In the genomic region with DNA sequence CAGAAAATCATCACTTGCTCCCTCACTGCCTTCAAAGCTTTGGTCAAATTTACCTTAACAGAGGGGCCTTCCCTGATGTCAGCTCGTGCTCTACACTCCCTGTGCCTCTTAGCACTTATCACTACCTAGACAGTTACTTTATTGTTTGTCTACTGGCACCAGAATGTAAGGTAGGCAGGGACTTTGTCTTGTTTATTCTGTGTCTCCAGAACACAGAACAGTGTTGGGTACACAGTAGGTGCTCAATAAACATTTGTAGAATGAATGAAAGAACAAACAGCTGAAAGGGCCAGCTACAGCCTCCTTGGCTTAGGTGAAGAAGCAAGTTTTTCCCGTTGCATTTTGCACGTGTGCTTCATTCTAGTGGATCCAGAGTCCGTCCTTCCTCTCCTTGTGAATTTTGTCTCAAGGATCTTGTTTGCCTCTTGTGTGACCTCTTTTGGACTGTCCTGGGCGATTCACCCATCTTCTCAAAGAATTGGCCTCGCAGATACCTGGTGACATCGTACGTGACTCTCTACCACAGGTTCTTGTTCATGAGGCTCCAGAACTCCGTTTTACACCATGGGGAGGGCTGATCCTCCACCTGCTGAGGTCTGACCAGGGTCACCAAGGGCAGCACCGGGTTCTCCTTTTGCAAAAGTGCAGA, we compare ENCODE assay signal across 20 cellular contexts.
DNase-seq lines count a peak whose midpoint lies in the region; ATAC-seq and TF ChIP-seq lines count a peak whose summit lies in the region.
"Had no signal": no experiment of that assay in that cellular context is flagged by ENCODE, and none has a peak within 500 bp of the region (broad histone marks: within the 10 kb centered on the region; RNA-seq: fewer than 3 reads in every experiment).

No MANE protein-coding gene starts in this region.

- TF ChIP-seq CTCF in C4-2B (conservative IDR thresholded peaks at IDR 0.05) (no peak), WTC11 (IDR thresholded peaks at IDR 0.05) (no peak), liver (IDR thresholded peaks at IDR 0.05; ENCODE audit: low read depth, low read length, missing input control) (no peak), type B pancreatic cell (conservative IDR thresholded peaks at IDR 0.05) (no peak)

- POLR2A ChIA-PET in WTC11 (lab: Charles Lee), result no interaction called here

- H3K36me3 ChIP-seq in liver (ENCODE audit: control insufficient read depth in 4 of 4, insufficient read depth in 3 of 4, low read depth in 1 of 4, low read length in 3 of 4), result no peaks in the 10 kb centered on the region

- no peak overlapping the region for H3K4me3 Mint-ChIP-seq in WTC11
- no peak overlapping the region for H3K4me3 Mint-ChIP-seq in type B pancreatic cell
- H3K4me3 Mint-ChIP-seq in activated naive CD8-positive, alpha-beta T cell treated with anti-CD3 and anti-CD28 coated beads, Interleukin-2, amount 50 U/mL, for 24 hours, result no peak overlapping the region
- H3K4me3 Mint-ChIP-seq: B cell, IgD-negative memory B cell had no signal

- ATAC-seq in WTC11, result no peak
- no peak for ATAC-seq in activated naive CD8-positive, alpha-beta T cell treated with anti-CD3 and anti-CD28 coated beads, Interleukin-2, amount 50 U/mL, for 24 hours

- WGBS in liver, result 40% methylated on average over 10 of the region's 10 CpGs

- no peak overlapping the region for H3K9ac ChIP-seq in liver (ENCODE audit: low read depth in 1 of 2, low read length in 2 of 2)
- H3K9ac ChIP-seq: KMS-11, SK-N-SH had no signal

- H3K27ac ChIP-seq in C4-2B (peak overlapping the region; percentile 49), liver (ENCODE audit: low read depth in 1 of 2, low read length in 2 of 2) (peak overlapping the region; percentile 69 to 83)
- H3K27ac ChIP-seq: KMS-11 had no signal

- DNase-seq in WTC11 (ENCODE audit: low spot score), result no peak
- peak; percentile 37 for DNase-seq in type B pancreatic cell (ENCODE audit: extremely low spot score, unreplicated experiment)
- no peak for DNase-seq in hepatic stellate cell (ENCODE audit: low spot score)
- DNase-seq in NCI-H1930 (lab: John Stamatoyannopoulos, UW), result no peak
- DNase-seq in activated naive CD8-positive, alpha-beta T cell treated with anti-CD3 and anti-CD28 coated beads, Interleukin-2, amount 50 U/mL, for 24 hours, result no peak
- DNase-seq: Calu3, DMS79 treated with DMSO at 0.1 percent for 48 hours, GF-D8, NCI-H1048, NCI-H1436, NCI-H187, NCI-H524, NCI-H774, SIG-M5, SK-N-SH had no signal

- no peaks in the 10 kb centered on the region for H3K36me3 Mint-ChIP-seq in WTC11
- peaks cover 4% of the 10 kb centered on the region for H3K36me3 Mint-ChIP-seq in type B pancreatic cell
- H3K36me3 Mint-ChIP-seq in activated naive CD8-positive, alpha-beta T cell treated with anti-CD3 and anti-CD28 coated beads, Interleukin-2, amount 50 U/mL, for 24 hours (ENCODE audit: low read depth), result no peaks in the 10 kb centered on the region

- H3K27me3 Mint-ChIP-seq in WTC11 (ENCODE audit: low read depth), result peaks cover 11% of the 10 kb centered on the region
- H3K27me3 Mint-ChIP-seq in type B pancreatic cell, result peaks cover 18% of the 10 kb centered on the region
- H3K27me3 Mint-ChIP-seq in activated naive CD8-positive, alpha-beta T cell treated with anti-CD3 and anti-CD28 coated beads, Interleukin-2, amount 50 U/mL, for 24 hours, result peaks cover 6% of the 10 kb centered on the region

- no peak overlapping the region for H3K4me3 ChIP-seq in liver (ENCODE audit: low read depth in 1 of 3, low read length in 3 of 3)

- peaks cover 20 to 60% (median 46%) of the 10 kb centered on the region in 4 donors for H3K4me1 ChIP-seq in liver (ENCODE audit: control insufficient read depth in 4 of 4, insufficient read depth in 4 of 4, low read length in 3 of 4)

- H3K27me3 ChIP-seq in liver (ENCODE audit: control insufficient read depth in 4 of 4, insufficient read depth in 4 of 4, low read length in 3 of 4), result no peaks in the 10 kb centered on the region

- H3K27ac Mint-ChIP-seq in WTC11 (no peak overlapping the region), type B pancreatic cell (no peak overlapping the region)
- no peak overlapping the region for H3K27ac Mint-ChIP-seq in activated naive CD8-positive, alpha-beta T cell treated with anti-CD3 and anti-CD28 coated beads, Interleukin-2, amount 50 U/mL, for 24 hours
- H3K27ac Mint-ChIP-seq: B cell had no signal

- no peaks in the 10 kb centered on the region for H3K9me3 ChIP-seq in liver (ENCODE audit: control insufficient read depth in 4 of 4, low read length in 3 of 4)
- H3K9me3 ChIP-seq: SK-N-SH had no signal

- peak; percentile 46 to 55 for TF ChIP-seq RAD21 in liver (IDR thresholded peaks at IDR 0.05)

- H3K9me3 Mint-ChIP-seq in WTC11 (no peaks in the 10 kb centered on the region), type B pancreatic cell (peaks cover 5% of the 10 kb centered on the region)
- H3K9me3 Mint-ChIP-seq in activated naive CD8-positive, alpha-beta T cell treated with anti-CD3 and anti-CD28 coated beads, Interleukin-2, amount 50 U/mL, for 24 hours, result no peaks in the 10 kb centered on the region
- H3K9me3 Mint-ChIP-seq: IgD-negative memory B cell had no signal

- CTCF ChIA-PET in WTC11 (lab: Charles Lee), result no interaction called here

- peaks cover 23% of the 10 kb centered on the region for H3K4me1 Mint-ChIP-seq in WTC11
- H3K4me1 Mint-ChIP-seq in type B pancreatic cell (ENCODE audit: unreplicated experiment), result peaks cover 7% of the 10 kb centered on the region
- H3K4me1 Mint-ChIP-seq in activated naive CD8-positive, alpha-beta T cell treated with anti-CD3 and anti-CD28 coated beads, Interleukin-2, amount 50 U/mL, for 24 hours, result peaks cover 7% of the 10 kb centered on the region

TF ChIP-seq in WTC11, 78 proteins besides CTCF, POLR2A, EP300 and RAD21 (continues in another document):
- TF ChIP-seq, protein P1, sequence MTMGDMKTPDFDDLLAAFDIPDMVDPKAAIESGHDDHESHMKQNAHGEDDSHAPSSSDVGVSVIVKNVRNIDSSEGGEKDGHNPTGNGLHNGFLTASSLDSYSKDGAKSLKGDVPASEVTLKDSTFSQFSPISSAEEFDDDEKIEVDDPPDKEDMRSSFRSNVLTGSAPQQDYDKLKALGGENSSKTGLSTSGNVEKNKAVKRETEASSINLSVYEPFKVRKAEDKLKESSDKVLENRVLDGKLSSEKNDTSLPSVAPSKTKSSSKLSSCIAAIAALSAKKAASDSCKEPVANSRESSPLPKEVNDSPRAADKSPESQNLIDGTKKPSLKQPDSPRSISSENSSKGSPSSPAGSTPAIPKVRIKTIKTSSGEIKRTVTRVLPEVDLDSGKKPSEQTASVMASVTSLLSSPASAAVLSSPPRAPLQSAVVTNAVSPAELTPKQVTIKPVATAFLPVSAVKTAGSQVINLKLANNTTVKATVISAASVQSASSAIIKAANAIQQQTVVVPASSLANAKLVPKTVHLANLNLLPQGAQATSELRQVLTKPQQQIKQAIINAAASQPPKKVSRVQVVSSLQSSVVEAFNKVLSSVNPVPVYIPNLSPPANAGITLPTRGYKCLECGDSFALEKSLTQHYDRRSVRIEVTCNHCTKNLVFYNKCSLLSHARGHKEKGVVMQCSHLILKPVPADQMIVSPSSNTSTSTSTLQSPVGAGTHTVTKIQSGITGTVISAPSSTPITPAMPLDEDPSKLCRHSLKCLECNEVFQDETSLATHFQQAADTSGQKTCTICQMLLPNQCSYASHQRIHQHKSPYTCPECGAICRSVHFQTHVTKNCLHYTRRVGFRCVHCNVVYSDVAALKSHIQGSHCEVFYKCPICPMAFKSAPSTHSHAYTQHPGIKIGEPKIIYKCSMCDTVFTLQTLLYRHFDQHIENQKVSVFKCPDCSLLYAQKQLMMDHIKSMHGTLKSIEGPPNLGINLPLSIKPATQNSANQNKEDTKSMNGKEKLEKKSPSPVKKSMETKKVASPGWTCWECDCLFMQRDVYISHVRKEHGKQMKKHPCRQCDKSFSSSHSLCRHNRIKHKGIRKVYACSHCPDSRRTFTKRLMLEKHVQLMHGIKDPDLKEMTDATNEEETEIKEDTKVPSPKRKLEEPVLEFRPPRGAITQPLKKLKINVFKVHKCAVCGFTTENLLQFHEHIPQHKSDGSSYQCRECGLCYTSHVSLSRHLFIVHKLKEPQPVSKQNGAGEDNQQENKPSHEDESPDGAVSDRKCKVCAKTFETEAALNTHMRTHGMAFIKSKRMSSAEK (CRISPR knock-in tag; IDR thresholded peaks at IDR 0.05; ENCODE audit: borderline replicate concordance), result no peak

TF ChIP-seq in liver, 16 proteins besides CTCF, POLR2A, EP300 and RAD21 (continues in another document):
- TF ChIP-seq RXRA (IDR thresholded peaks at IDR 0.05) (peak; percentile 80 to 93), SP1 (IDR thresholded peaks at IDR 0.05) (peak; percentile 92), HNF4A (conservative IDR thresholded peaks at IDR 0.05) (peak; percentile 93 to 95), YY1 (IDR thresholded peaks at IDR 0.05) (peak; percentile 56), GABPA (IDR thresholded peaks at IDR 0.05 in 1 of 2, conservative IDR thresholded peaks at IDR 0.05 in 1 of 2) (no peak), NR2F2 (IDR thresholded peaks at IDR 0.05) (no peak), TAF1 (conservative IDR thresholded peaks at IDR 0.05) (no peak), HNF4G (IDR thresholded peaks at IDR 0.05) (peak; percentile 76), JUND (IDR thresholded peaks at IDR 0.05) (peak; percentile 44 to 82)
- TF ChIP-seq, protein P2, sequence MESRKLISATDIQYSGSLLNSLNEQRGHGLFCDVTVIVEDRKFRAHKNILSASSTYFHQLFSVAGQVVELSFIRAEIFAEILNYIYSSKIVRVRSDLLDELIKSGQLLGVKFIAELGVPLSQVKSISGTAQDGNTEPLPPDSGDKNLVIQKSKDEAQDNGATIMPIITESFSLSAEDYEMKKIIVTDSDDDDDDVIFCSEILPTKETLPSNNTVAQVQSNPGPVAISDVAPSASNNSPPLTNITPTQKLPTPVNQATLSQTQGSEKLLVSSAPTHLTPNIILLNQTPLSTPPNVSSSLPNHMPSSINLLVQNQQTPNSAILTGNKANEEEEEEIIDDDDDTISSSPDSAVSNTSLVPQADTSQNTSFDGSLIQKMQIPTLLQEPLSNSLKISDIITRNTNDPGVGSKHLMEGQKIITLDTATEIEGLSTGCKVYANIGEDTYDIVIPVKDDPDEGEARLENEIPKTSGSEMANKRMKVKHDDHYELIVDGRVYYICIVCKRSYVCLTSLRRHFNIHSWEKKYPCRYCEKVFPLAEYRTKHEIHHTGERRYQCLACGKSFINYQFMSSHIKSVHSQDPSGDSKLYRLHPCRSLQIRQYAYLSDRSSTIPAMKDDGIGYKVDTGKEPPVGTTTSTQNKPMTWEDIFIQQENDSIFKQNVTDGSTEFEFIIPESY (IDR thresholded peaks at IDR 0.05), result peak; percentile 85
